8 cellular contexts compared by ENCODE assay signal in genomic region chr12:121399391-121400331, GRCh38. TPM values are rescaled to one million over a fixed set of nuclear protein-coding genes. Genes with fewer than 3 reads are reported as not detected.
DNase-seq lines count a peak whose midpoint lies in the region; FAIRE-seq and TF ChIP-seq lines count a peak whose summit lies in the region.

A gene with protein sequence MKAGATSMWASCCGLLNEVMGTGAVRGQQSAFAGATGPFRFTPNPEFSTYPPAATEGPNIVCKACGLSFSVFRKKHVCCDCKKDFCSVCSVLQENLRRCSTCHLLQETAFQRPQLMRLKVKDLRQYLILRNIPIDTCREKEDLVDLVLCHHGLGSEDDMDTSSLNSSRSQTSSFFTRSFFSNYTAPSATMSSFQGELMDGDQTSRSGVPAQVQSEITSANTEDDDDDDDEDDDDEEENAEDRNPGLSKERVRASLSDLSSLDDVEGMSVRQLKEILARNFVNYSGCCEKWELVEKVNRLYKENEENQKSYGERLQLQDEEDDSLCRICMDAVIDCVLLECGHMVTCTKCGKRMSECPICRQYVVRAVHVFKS (plus strand): TSS chr12:121400118. CDS start chr12:121400213, 95 bp downstream.

- peaks cover 33 to 36% of the 10 kb centered on the region in 2 experiments for H3K4me1 ChIP-seq in neutrophil (ENCODE audit: control insufficient read depth in 1 of 2, insufficient read depth in 1 of 2, low read depth in 1 of 2, low read length in 1 of 2)

- H3K9me3 Mint-ChIP-seq in HFFc6, result no peaks in the 10 kb centered on the region
- no peaks in the 10 kb centered on the region for H3K9me3 Mint-ChIP-seq in activated naive CD4-positive, alpha-beta T cell treated with anti-CD3 and anti-CD28 coated beads, Interleukin-2, amount 10 ng/mL, durations not matched to agents 7 days and 5 days

- peak within 1 kb of the TSS; percentile 92 for H3K4me3 Mint-ChIP-seq in HFFc6
- peak within 1 kb of the TSS; percentile 84 for H3K4me3 Mint-ChIP-seq in activated naive CD4-positive, alpha-beta T cell treated with anti-CD3 and anti-CD28 coated beads, Interleukin-2, amount 10 ng/mL, durations not matched to agents 7 days and 5 days

- H3K27ac ChIP-seq in SK-N-MC (peak within 1 kb of the TSS; percentile 74; the same call in 1 of the 2 replicates), neutrophil (peak within 1 kb of the TSS; percentile 93), substantia nigra (ENCODE audit: low read depth, low read length, poor library complexity, severe bottlenecking) (peak within 1 kb of the TSS; percentile 83)

- H3K36me3 ChIP-seq in SK-N-MC (ENCODE audit: insufficient read depth, low read length), result peaks cover 9% of the 10 kb centered on the region; the same call in 1 of the 2 replicates
- peaks cover 8% of the 10 kb centered on the region for H3K36me3 ChIP-seq in neutrophil

- H3K4me3 ChIP-seq in NB4 (ENCODE audit: low read depth, low read length), result peak within 1 kb of the TSS; percentile 86
- peak within 1 kb of the TSS; percentile 81 for H3K4me3 ChIP-seq in SK-N-MC
- peak within 1 kb of the TSS; percentile 76 to 99 for H3K4me3 ChIP-seq in neutrophil (ENCODE audit: low read depth in 1 of 2, low read length in 1 of 2)

- peak within 1 kb of the TSS; percentile 86 for H3K9ac ChIP-seq in SK-N-MC (ENCODE audit: insufficient read length)

- H3K27me3 Mint-ChIP-seq in HFFc6 (ENCODE audit: insufficient read depth), result no peaks in the 10 kb centered on the region; the same call in 1 of the 2 replicates
- no peaks in the 10 kb centered on the region for H3K27me3 Mint-ChIP-seq in activated naive CD4-positive, alpha-beta T cell treated with anti-CD3 and anti-CD28 coated beads, Interleukin-2, amount 10 ng/mL, durations not matched to agents 7 days and 5 days

- H3K27ac Mint-ChIP-seq in HFFc6, result peak within 1 kb of the TSS; percentile 74
- peak within 1 kb of the TSS; percentile 94 for H3K27ac Mint-ChIP-seq in activated naive CD4-positive, alpha-beta T cell treated with anti-CD3 and anti-CD28 coated beads, Interleukin-2, amount 10 ng/mL, durations not matched to agents 7 days and 5 days

- no peaks in the 10 kb centered on the region for H3K27me3 ChIP-seq in neutrophil

- peak; percentile 99 for TF ChIP-seq POLR2A in NB4 (IDR thresholded peaks at IDR 0.05; ENCODE audit: extremely low read depth, insufficient read length)

- H3K9me3 ChIP-seq in SK-N-MC (ENCODE audit: low read depth, low read length) (no peaks in the 10 kb centered on the region), neutrophil (no peaks in the 10 kb centered on the region)

- TF ChIP-seq CTCF in HFFc6 (IDR thresholded peaks at IDR 0.05) (no peak; the same call in 1 of the 2 replicates), NB4 (IDR thresholded peaks at IDR 0.05; ENCODE audit: low read depth, low read length) (no peak), neutrophil (IDR thresholded peaks at IDR 0.05) (peak; percentile 24)

- peaks cover 9% of the 10 kb centered on the region; the same call in 1 of the 2 replicates for H3K36me3 Mint-ChIP-seq in HFFc6 (ENCODE audit: low read depth)
- H3K36me3 Mint-ChIP-seq in activated naive CD4-positive, alpha-beta T cell treated with anti-CD3 and anti-CD28 coated beads, Interleukin-2, amount 10 ng/mL, durations not matched to agents 7 days and 5 days, result peaks cover 22% of the 10 kb centered on the region

- DNase-seq in GM04503 (ENCODE audit: low read depth) (peak; percentile 89), HFFc6 (peak; percentile 98), NB4 (ENCODE audit: low read depth) (peak; percentile 100), SK-N-MC (ENCODE audit: low read depth, low spot score) (peak; percentile 77), frontal cortex (ENCODE audit: low spot score in 2 of 2) (peak; percentile 89 to 94), substantia nigra (lab: John Stamatoyannopoulos, UW) (peak; percentile 80 to 98 (median 95))
- peak; percentile 99 for DNase-seq in activated naive CD4-positive, alpha-beta T cell treated with anti-CD3 and anti-CD28 coated beads, Interleukin-2, amount 10 ng/mL, durations not matched to agents 7 days and 5 days

- CTCF ChIA-PET in activated naive CD4-positive, alpha-beta T cell treated with anti-CD3 and anti-CD28 coated beads, Interleukin-2, amount 10 ng/mL, durations not matched to agents 7 days and 5 days (lab: Charles Lee), result interaction anchor here (1.2 to 3.5 kb wide), 4 partner anchors 8 to 65 kb away, joined by 3 to 15 read pairs (median 5); partner anchors contain the start of gene ANAPC5

- peaks cover 28% of the 10 kb centered on the region for H3K4me1 Mint-ChIP-seq in HFFc6 (ENCODE audit: low read depth)
- H3K4me1 Mint-ChIP-seq in activated naive CD4-positive, alpha-beta T cell treated with anti-CD3 and anti-CD28 coated beads, Interleukin-2, amount 10 ng/mL, durations not matched to agents 7 days and 5 days, result peaks cover 41% of the 10 kb centered on the region

- no peak for FAIRE-seq in frontal cortex (lab: Jason Lieb, UNC)

RNA-seq across cellular contexts. Expression of the gene that starts here (rescaled TPM):
- 10 to 100 TPM; 33.1 to 41.6 (median 39.0) TPM for total RNA-seq in HFFc6 (2021; fragmentation: NEBNext Ultra II Directional; extraction: Animal tissue kit (Norgen Biotek cat#: 25700))
- 74.2 TPM for total RNA-seq in frontal cortex

Comparison
In these comparisons a context has a peak if more than half of its experiments do, and no peak if none do; other contexts are left out.
1. Peak in every context shown above with its lines: DNase-seq, H3K4me3 ChIP-seq and H3K27ac ChIP-seq.